ENCODE assay signal across 16 cellular contexts in the genomic region with DNA sequence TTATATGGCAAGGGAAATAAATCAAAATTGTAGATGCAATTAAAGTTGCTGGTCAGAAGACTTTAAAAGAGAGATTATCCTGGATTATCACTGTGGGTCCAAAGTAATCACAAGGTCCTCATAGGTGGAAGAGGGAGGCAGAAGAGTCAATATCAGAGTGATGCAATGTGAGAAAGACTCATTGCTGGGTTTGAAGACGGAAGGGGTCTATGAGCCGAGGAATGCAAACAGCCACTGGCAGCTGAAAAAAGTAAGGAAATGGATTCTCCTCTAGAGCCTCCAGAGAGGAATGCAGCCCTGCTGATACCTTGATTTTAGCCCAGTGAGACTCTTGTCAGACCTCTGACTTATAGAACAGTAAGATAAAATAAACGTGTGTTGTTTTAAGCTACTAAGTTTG.
"Had no signal": no experiment of that assay in that cellular context is flagged by ENCODE, and none has a peak within 500 bp of the region (broad histone marks: within the 10 kb centered on the region; RNA-seq: fewer than 3 reads in every experiment).

No MANE protein-coding gene starts in this region.

- DNase-seq: activated effector memory CD4-positive, alpha-beta T cell treated with Interleukin-2 at 50 U/mL for 16 hours; activated T-cell treated with anti-CD3 and anti-CD28 coated beads, Interleukin-2, amount 50 U/mL, for 1 hour; amniotic stem cell; gastrocnemius medialis; heart right ventricle; left colon; nephron progenitor cell; ovary; sigmoid colon; stimulated activated CD4-positive, alpha-beta T cell treated with anti-CD3 and anti-CD28 coated beads, Interleukin-2, amount 100 ng/mL, for 24 hours; stimulated activated naive B cell treated with anti-CD40 and anti-IgM and Interleukin-4, amounts not matched to agents 10 μg/mL and 1 μg/mL and 100 μg/mL, for 72 hours; T-helper 17 cell; trophoblast cell had no signal

- H3K9me3 Mint-ChIP-seq: activated naive CD4-positive, alpha-beta T cell treated with anti-CD3 and anti-CD28 coated beads, Interleukin-2, amount 50 U/mL, for 72 hours; nephron progenitor cell; stimulated activated naive B cell treated with anti-CD40 and anti-IgM and Interleukin-4, amounts not matched to agents 10 μg/mL and 1 μg/mL and 100 μg/mL, for 72 hours had no signal

- H3K4me3 Mint-ChIP-seq: nephron progenitor cell; stimulated activated naive B cell treated with anti-CD40 and anti-IgM and Interleukin-4, amounts not matched to agents 10 μg/mL and 1 μg/mL and 100 μg/mL, for 72 hours; T-helper 17 cell had no signal

- H3K36me3 Mint-ChIP-seq: activated naive CD4-positive, alpha-beta T cell treated with anti-CD3 and anti-CD28 coated beads, Interleukin-2, amount 50 U/mL, for 72 hours had no signal

- H3K27me3 Mint-ChIP-seq: stimulated activated naive B cell treated with anti-CD40 and anti-IgM and Interleukin-4, amounts not matched to agents 10 μg/mL and 1 μg/mL and 100 μg/mL, for 72 hours; T-helper 17 cell had no signal

- H3K4me3 ChIP-seq: breast epithelium, gastrocnemius medialis, heart right ventricle, ovary, sigmoid colon had no signal

- H3K9me3 ChIP-seq: breast epithelium, gastrocnemius medialis, heart right ventricle, ovary, sigmoid colon had no signal

- H3K4me1 Mint-ChIP-seq: nephron progenitor cell had no signal

- H3K27me3 ChIP-seq: breast epithelium, gastrocnemius medialis, heart right ventricle, ovary, sigmoid colon had no signal

- H3K36me3 ChIP-seq: breast epithelium, gastrocnemius medialis, heart right ventricle, ovary, sigmoid colon had no signal

- ATAC-seq: activated CD4-positive, CD25-positive, alpha-beta regulatory T cell treated with anti-CD3 and anti-CD28 coated beads, Interleukin-2, amount 50 U/mL, for 24 hours; activated naive CD4-positive, alpha-beta T cell treated with anti-CD3 and anti-CD28 coated beads, Interleukin-2, amount 50 U/mL, for 72 hours; gastrocnemius medialis; heart right ventricle; left colon; stimulated activated naive B cell treated with anti-CD40 and anti-IgM and Interleukin-4, amounts not matched to agents 10 μg/mL and 1 μg/mL and 100 μg/mL, for 72 hours; T-helper 17 cell had no signal

- H3K27ac ChIP-seq: breast epithelium, gastrocnemius medialis, heart right ventricle, ovary, sigmoid colon had no signal

- H3K4me1 ChIP-seq: breast epithelium, gastrocnemius medialis, sigmoid colon had no signal

- H3K27ac Mint-ChIP-seq: activated naive CD4-positive, alpha-beta T cell treated with anti-CD3 and anti-CD28 coated beads, Interleukin-2, amount 50 U/mL, for 72 hours; nephron progenitor cell; stimulated activated naive B cell treated with anti-CD40 and anti-IgM and Interleukin-4, amounts not matched to agents 10 μg/mL and 1 μg/mL and 100 μg/mL, for 72 hours; T-helper 17 cell had no signal
